ENCODE assay signal across 14 cellular contexts in genomic region chr1:67945733-67946374, GRCh38.
DNase-seq lines count a peak whose midpoint lies in the region; ATAC-seq and TF ChIP-seq lines count a peak whose summit lies in the region.
"Had no signal": no experiment of that assay in that cellular context is flagged by ENCODE, and none has a peak within 500 bp of the region (broad histone marks: within the 10 kb centered on the region; RNA-seq: fewer than 3 reads in every experiment).

No MANE protein-coding gene starts in this region.

- H3K9me3 ChIP-seq in adrenal gland (replicated peaks in 1 of 3) = no peaks in the 10 kb centered on the region
- no peaks in the 10 kb centered on the region for H3K9me3 ChIP-seq in tibial artery
- H3K9me3 ChIP-seq in stomach = no peaks in the 10 kb centered on the region
- H3K9me3 ChIP-seq: neutrophil had no signal

- H3K27ac ChIP-seq in adrenal gland = peak overlapping the region in 2 of 5 donors; percentile 10 to 50
- H3K27ac ChIP-seq in tibial artery = peak overlapping the region in 1 of 2 donors; percentile 56
- H3K27ac ChIP-seq in stomach = peak overlapping the region in 1 of 5 donors; percentile 22
- H3K27ac ChIP-seq: epithelial cell of prostate, KMS-11, neutrophil, PC-9 had no signal

- WGBS in adrenal gland, 4 donors = 43 to 60% (median 50%) methylated on average over 7 of the region's 7 CpGs
- WGBS in stomach, 5 donors = 48 to 62% (median 54%) methylated on average over 7 of the region's 7 CpGs

- no peaks in the 10 kb centered on the region for H3K36me3 Mint-ChIP-seq in mesothelial cell of epicardium

- TF ChIP-seq EP300 in stomach (IDR thresholded peaks at IDR 0.05) = no peak

- peak overlapping the region; percentile 11 for H3K27ac Mint-ChIP-seq in mesothelial cell of epicardium
- H3K27ac Mint-ChIP-seq: H9 had no signal

- no peaks in the 10 kb centered on the region for H3K27me3 Mint-ChIP-seq in mesothelial cell of epicardium (ENCODE audit: low read depth)

- no peaks in the 10 kb centered on the region for H3K36me3 ChIP-seq in adrenal gland (replicated peaks in 1 of 2)
- no peaks in the 10 kb centered on the region for H3K36me3 ChIP-seq in tibial artery
- no peaks in the 10 kb centered on the region for H3K36me3 ChIP-seq in stomach
- H3K36me3 ChIP-seq: neutrophil had no signal

- no peak overlapping the region for H3K4me3 Mint-ChIP-seq in mesothelial cell of epicardium
- H3K4me3 Mint-ChIP-seq: H9 had no signal

- TF ChIP-seq POLR2A in adrenal gland (IDR thresholded peaks at IDR 0.05) = no peak
- no peak for TF ChIP-seq POLR2A in stomach (IDR thresholded peaks at IDR 0.05)

- H3K27me3 ChIP-seq in adrenal gland = no peaks in the 10 kb centered on the region
- H3K27me3 ChIP-seq in tibial artery = no peaks in the 10 kb centered on the region
- no peaks in the 10 kb centered on the region for H3K27me3 ChIP-seq in stomach
- H3K27me3 ChIP-seq: neutrophil had no signal

- H3K4me1 ChIP-seq in adrenal gland (replicated peaks in 1 of 2) = peaks cover 0 to 7% of the 10 kb centered on the region in 2 donors
- H3K4me1 ChIP-seq in tibial artery = peaks cover 0 to 25% (median 10%) of the 10 kb centered on the region in 4 donors
- H3K4me1 ChIP-seq in stomach = peaks cover 0 to 21% (median 0%) of the 10 kb centered on the region in 4 donors

- H3K4me3 ChIP-seq in adrenal gland = no peak overlapping the region
- no peak overlapping the region for H3K4me3 ChIP-seq in tibial artery
- H3K4me3 ChIP-seq in stomach = no peak overlapping the region
- H3K4me3 ChIP-seq: PC-9 had no signal

- peaks cover 10% of the 10 kb centered on the region for H3K4me1 Mint-ChIP-seq in mesothelial cell of epicardium
- H3K4me1 Mint-ChIP-seq: H9 had no signal

- DNase-seq in DMS 273 (lab: John Stamatoyannopoulos, UW; ENCODE audit: unreplicated experiment) (peak; percentile 92), NCI-H2107 treated with DMSO at 0.1 percent for 48 hours (lab: John Stamatoyannopoulos, UW; ENCODE audit: unreplicated experiment) (peak; percentile 56), adrenal gland (peak in 6 of 7 donors; percentile 28 to 77 (median 42)), mesothelial cell of epicardium (ENCODE audit: low spot score in 2 of 2, unreplicated experiment in 2 of 2) (no peak), tibial artery (no peak), stomach (no peak)
- no peak for DNase-seq in NK-92 treated with Interleukin-12 subunit alpha and Interleukin-12 subunit beta, amount 100 ng/mL, for 24 hours (lab: John Stamatoyannopoulos, UW)
- DNase-seq: activated CD8-positive, alpha-beta memory T cell treated with anti-CD3 and anti-CD28 coated beads, Interleukin-2, amount 50 U/mL, for 4 hours; H9; PC-9 had no signal

- no peak for ATAC-seq in GM19328 (IDR thresholded peaks at IDR 0.05; ENCODE audit: unreplicated experiment)

- intact Hi-C loops in adrenal gland (cut with DNase I) (no loop called here), tibial artery (cut with DNase I; ENCODE audit: low total_unique reads) (no loop called here), stomach (cut with DNase I; ENCODE audit: low total_unique reads) (no loop called here)

- TF ChIP-seq CTCF in adrenal gland (IDR thresholded peaks at IDR 0.05) (no peak), mesothelial cell of epicardium (IDR thresholded peaks at IDR 0.05; ENCODE audit: unreplicated experiment) (no peak), tibial artery (IDR thresholded peaks at IDR 0.05) (no peak), stomach (IDR thresholded peaks at IDR 0.05) (no peak)

- H3K9me3 Mint-ChIP-seq in mesothelial cell of epicardium = peaks cover 3% of the 10 kb centered on the region
- H3K9me3 Mint-ChIP-seq: H9 had no signal

Comparison
In these comparisons a context has a peak if more than half of its experiments do, and no peak if none do; other contexts are left out.
1. DNase-seq: peak in DMS 273 (single experiment), NCI-H2107 treated with DMSO at 0.1 percent for 48 hours (single experiment) and adrenal gland (6 of 7); none in mesothelial cell of epicardium (0 of 2), NK-92 treated with Interleukin-12 subunit alpha and Interleukin-12 subunit beta, amount 100 ng/mL, for 24 hours (single experiment), tibial artery (0 of 2) and stomach (single experiment).